12 cellular contexts compared by ENCODE assay signal in genomic region chr14:68527329-68527851, GRCh38.
DNase-seq lines count a peak whose midpoint lies in the region; ATAC-seq and TF ChIP-seq lines count a peak whose summit lies in the region.
"Had no signal": no experiment of that assay in that cellular context is flagged by ENCODE, and none has a peak within 500 bp of the region (broad histone marks: within the 10 kb centered on the region; RNA-seq: fewer than 3 reads in every experiment).

No MANE protein-coding gene starts in this region.

- H3K9me3 ChIP-seq in right atrium auricular region (peaks cover 0 to 36% of the 10 kb centered on the region in 2 donors), osteoblast (ENCODE audit: low read depth, low read length) (no peaks in the 10 kb centered on the region), aorta (ENCODE audit: control insufficient read depth, low read length) (peaks cover 2% of the 10 kb centered on the region)

- intact Hi-C loops in aorta (cut with DNase I), result loop anchor here (2.0 to 10.0 kb wide), 4 partner anchors 17 to 583 kb away; no protein-coding TSS in a partner anchor

- H2AFZ ChIP-seq in osteoblast (ENCODE audit: low read length), result peak overlapping the region; percentile 86

- 20 to 43% methylated on average over 1 of the region's 1 CpG for WGBS in aorta, 2 donors

- DNase-seq in SIG-M5 treated with dmso at 0.1 percent for 504 hours (lab: John Stamatoyannopoulos, UW; ENCODE audit: unreplicated experiment) (peak; percentile 20), SIG-M5 (lab: John Stamatoyannopoulos, UW) (no peak), right atrium auricular region (ENCODE audit: low spot score) (peak; percentile 67), osteoblast (ENCODE audit: insufficient read length, low spot score, missing footprints) (no peak), aorta (peak in 1 of 2 donors; percentile 68), T-helper 1 cell (no peak)
- DNase-seq: 8988T, activated gamma-delta T cell treated with Interleukin-2 at 50 U/mL for 16 hours, HCEC 1CT had no signal

- H3K27ac ChIP-seq in right atrium auricular region (peak overlapping the region; percentile 50 to 63), osteoblast (ENCODE audit: low read depth, low read length) (peak overlapping the region; percentile 78), aorta (ENCODE audit: low read depth in 1 of 2, low read length in 2 of 2) (peak overlapping the region; percentile 49 to 62)

- H3K27me3 ChIP-seq in right atrium auricular region (no peaks in the 10 kb centered on the region), osteoblast (ENCODE audit: insufficient read depth, low read length) (no peaks in the 10 kb centered on the region), aorta (ENCODE audit: control insufficient read depth in 1 of 2, insufficient read depth in 2 of 2, low read length in 1 of 2) (no peaks in the 10 kb centered on the region)

- H3K36me3 ChIP-seq in right atrium auricular region, result no peaks in the 10 kb centered on the region
- H3K36me3 ChIP-seq in osteoblast (ENCODE audit: insufficient read depth, low read length), result no peaks in the 10 kb centered on the region
- no peaks in the 10 kb centered on the region for H3K36me3 ChIP-seq in aorta (ENCODE audit: control insufficient read depth in 1 of 2, insufficient read depth in 2 of 2, low read length in 1 of 2)

- peak; percentile 72 for ATAC-seq in aorta (ENCODE audit: low FRiP score)
- ATAC-seq in HG03139 (IDR thresholded peaks at IDR 0.05; ENCODE audit: unreplicated experiment), result no peak
- no peak for ATAC-seq in HG03280 (IDR thresholded peaks at IDR 0.05; ENCODE audit: unreplicated experiment)
- ATAC-seq: stimulated activated effector memory CD8-positive, alpha-beta T cell treated with anti-CD3 and anti-CD28 coated beads, Interleukin-12 subunit alpha, Interleukin-12 subunit beta, amount 100 ng/mL, for 72 hours had no signal

- no peaks in the 10 kb centered on the region for H4K20me1 ChIP-seq in osteoblast (ENCODE audit: insufficient read depth, low read length)

- no peaks in the 10 kb centered on the region for H3K79me2 ChIP-seq in osteoblast (ENCODE audit: insufficient read depth, low read length)

- peaks cover 0 to 34% of the 10 kb centered on the region in 2 donors for H3K4me1 ChIP-seq in right atrium auricular region
- H3K4me1 ChIP-seq in osteoblast (ENCODE audit: insufficient read depth, low read length), result peaks cover 28% of the 10 kb centered on the region
- H3K4me1 ChIP-seq in aorta (ENCODE audit: control insufficient read depth in 1 of 2, insufficient read depth in 2 of 2, low read length in 2 of 2), result peaks cover 0 to 4% of the 10 kb centered on the region in 2 donors

- peak overlapping the region; percentile 32 for H3K4me2 ChIP-seq in osteoblast (ENCODE audit: insufficient read depth, low read length)

- H3K4me3 ChIP-seq in right atrium auricular region (no peak overlapping the region), osteoblast (ENCODE audit: insufficient read depth, low read length) (peak overlapping the region; percentile 10), aorta (ENCODE audit: low read length in 2 of 2) (no peak overlapping the region)

- TF ChIP-seq CTCF in right atrium auricular region (IDR thresholded peaks at IDR 0.05), result no peak
- no peak for TF ChIP-seq CTCF in osteoblast (IDR thresholded peaks at IDR 0.05; ENCODE audit: extremely low read depth, low read depth, low read length)

Comparison
In these comparisons a context has a peak if more than half of its experiments do, and no peak if none do; other contexts are left out.
1. DNase-seq: peak in SIG-M5 treated with dmso at 0.1 percent for 504 hours (single experiment) and right atrium auricular region (single experiment); none in SIG-M5 (single experiment), osteoblast (single experiment) and T-helper 1 cell (0 of 5).
2. Peak in every context shown above with its lines, with median percentiles within 50 percentile points of each other: H3K27ac ChIP-seq.